In the genomic region with DNA sequence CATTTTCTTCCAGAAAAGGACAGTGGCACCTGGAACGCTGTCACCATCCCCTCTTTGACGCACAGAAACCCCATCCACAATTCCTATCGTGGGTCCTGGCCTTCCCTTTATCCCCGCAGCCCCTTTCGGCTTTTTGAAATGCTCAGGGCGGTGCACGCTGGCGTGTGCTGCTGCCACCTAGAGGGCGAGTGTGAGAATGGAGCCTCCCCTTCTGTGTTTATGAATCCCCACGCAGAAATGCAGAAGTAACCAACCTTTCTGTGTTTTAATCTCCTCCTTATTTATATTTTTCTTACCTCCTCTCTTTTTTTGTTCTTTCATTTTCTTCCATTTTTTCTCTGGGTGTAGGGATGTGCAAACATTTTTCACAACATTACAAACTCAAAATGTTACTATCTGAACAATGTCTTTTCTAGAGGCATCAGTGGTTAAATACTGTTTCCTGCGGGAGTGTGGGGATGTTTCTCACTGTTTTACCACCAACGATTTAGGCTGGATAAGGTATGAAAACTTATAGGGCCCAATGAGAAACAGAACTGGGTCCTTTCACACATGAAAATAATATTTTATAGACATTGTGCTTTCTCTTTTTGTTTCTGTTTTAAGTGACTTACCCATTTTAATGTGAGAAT, we compare ENCODE assay signal across 1 cellular context.
A peak's percentile ranks its signal among the peaks of the same experiment; 100 is the strongest.
TF ChIP-seq lines count a peak whose summit lies in the region.

No MANE protein-coding gene starts in this region.

TF ChIP-seq in K562, 482 proteins besides CTCF, POLR2A, EP300 and RAD21 (continued from another document and continues in another):
- TF ChIP-seq, protein P1, sequence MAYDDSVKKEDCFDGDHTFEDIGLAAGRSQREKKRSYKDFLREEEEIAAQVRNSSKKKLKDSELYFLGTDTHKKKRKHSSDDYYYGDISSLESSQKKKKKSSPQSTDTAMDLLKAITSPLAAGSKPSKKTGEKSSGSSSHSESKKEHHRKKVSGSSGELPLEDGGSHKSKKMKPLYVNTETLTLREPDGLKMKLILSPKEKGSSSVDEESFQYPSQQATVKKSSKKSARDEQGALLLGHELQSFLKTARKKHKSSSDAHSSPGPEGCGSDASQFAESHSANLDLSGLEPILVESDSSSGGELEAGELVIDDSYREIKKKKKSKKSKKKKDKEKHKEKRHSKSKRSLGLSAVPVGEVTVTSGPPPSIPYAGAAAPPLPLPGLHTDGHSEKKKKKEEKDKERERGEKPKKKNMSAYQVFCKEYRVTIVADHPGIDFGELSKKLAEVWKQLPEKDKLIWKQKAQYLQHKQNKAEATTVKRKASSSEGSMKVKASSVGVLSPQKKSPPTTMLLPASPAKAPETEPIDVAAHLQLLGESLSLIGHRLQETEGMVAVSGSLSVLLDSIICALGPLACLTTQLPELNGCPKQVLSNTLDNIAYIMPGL (CRISPR knock-in tag; IDR thresholded peaks at IDR 0.05): no peak
- TF ChIP-seq, protein P2, sequence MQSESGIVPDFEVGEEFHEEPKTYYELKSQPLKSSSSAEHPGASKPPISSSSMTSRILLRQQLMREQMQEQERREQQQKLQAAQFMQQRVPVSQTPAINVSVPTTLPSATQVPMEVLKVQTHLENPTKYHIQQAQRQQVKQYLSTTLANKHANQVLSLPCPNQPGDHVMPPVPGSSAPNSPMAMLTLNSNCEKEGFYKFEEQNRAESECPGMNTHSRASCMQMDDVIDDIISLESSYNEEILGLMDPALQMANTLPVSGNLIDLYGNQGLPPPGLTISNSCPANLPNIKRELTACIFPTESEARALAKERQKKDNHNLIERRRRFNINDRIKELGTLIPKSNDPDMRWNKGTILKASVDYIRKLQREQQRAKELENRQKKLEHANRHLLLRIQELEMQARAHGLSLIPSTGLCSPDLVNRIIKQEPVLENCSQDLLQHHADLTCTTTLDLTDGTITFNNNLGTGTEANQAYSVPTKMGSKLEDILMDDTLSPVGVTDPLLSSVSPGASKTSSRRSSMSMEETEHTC (IDR thresholded peaks at IDR 0.05): no peak
- TF ChIP-seq DACH1 (IDR thresholded peaks at IDR 0.05; ENCODE audit: partially characterized antibody) (no peak), SMARCE1 (IDR thresholded peaks at IDR 0.05) (no peak), ZNF146 (CRISPR knock-in tag; IDR thresholded peaks at IDR 0.05; ENCODE audit: unreplicated experiment) (no peak), MAZ (CRISPR knock-in tag; conservative IDR thresholded peaks at IDR 0.05 in 1 of 2, IDR thresholded peaks at IDR 0.05 in 1 of 2) (peak in 1 of 2 experiments; percentile 39; a peak in 1 of 4 replicates), YBX1 (IDR thresholded peaks at IDR 0.05) (no peak), MYNN (IDR thresholded peaks at IDR 0.05) (no peak), MYNN (CRISPR knock-in tag; IDR thresholded peaks at IDR 0.05) (no peak), ZFPM2 (CRISPR knock-in tag; IDR thresholded peaks at IDR 0.05) (no peak), NCOA6 (IDR thresholded peaks at IDR 0.05) (no peak), TARDBP (IDR thresholded peaks at IDR 0.05) (no peak), FOXJ3 (CRISPR knock-in tag; IDR thresholded peaks at IDR 0.05) (no peak), PCBP2 (IDR thresholded peaks at IDR 0.05; ENCODE audit: low read depth, low read length, poor library complexity, severe bottlenecking) (no peak), YY1 (IDR thresholded peaks at IDR 0.05; ENCODE audit: borderline replicate concordance in 1 of 3, control insufficient read depth in 1 of 3, extremely low read depth in 1 of 3, insufficient read depth in 3 of 3, insufficient read length in 1 of 3, insufficient replicate concordance in 2 of 3, low read depth in 1 of 3, low read length in 2 of 3) (no peak), DNMT1 (IDR thresholded peaks at IDR 0.05) (no peak), MYC (IDR thresholded peaks at IDR 0.05; ENCODE audit: low read depth, low read length) (peak; percentile 36; the same call in 1 of the 2 replicates), MYC (CRISPR knock-in tag; IDR thresholded peaks at IDR 0.05; ENCODE audit: borderline replicate concordance, low read depth) (no peak), KLF16 (IDR thresholded peaks at IDR 0.05) (peak; percentile 34; the same call in 1 of the 2 replicates), SMARCC2 (IDR thresholded peaks at IDR 0.05; ENCODE audit: low read depth) (no peak), SAFB (IDR thresholded peaks at IDR 0.05; ENCODE audit: borderline replicate concordance, low read depth, low read length) (no peak), HEY1 (CRISPR knock-in tag; IDR thresholded peaks at IDR 0.05; ENCODE audit: borderline replicate concordance) (no peak), ZFP1 (CRISPR knock-in tag; IDR thresholded peaks at IDR 0.05) (no peak), ZNF121 (CRISPR knock-in tag; conservative IDR thresholded peaks at IDR 0.05) (no peak), GATA2 (CRISPR knock-in tag; IDR thresholded peaks at IDR 0.05) (no peak), COPS2 (conservative IDR thresholded peaks at IDR 0.05) (no peak), ARHGAP35 (IDR thresholded peaks at IDR 0.05; ENCODE audit: partially characterized antibody) (no peak), ZNF444 (CRISPR knock-in tag; IDR thresholded peaks at IDR 0.05) (no peak), HCFC1 (IDR thresholded peaks at IDR 0.05; ENCODE audit: low read depth, low read length) (no peak), IFI16 (CRISPR knock-in tag; IDR thresholded peaks at IDR 0.05) (no peak), RBFOX2 (IDR thresholded peaks at IDR 0.05; ENCODE audit: low read depth, low read length) (no peak)
- TF ChIP-seq, protein P3, sequence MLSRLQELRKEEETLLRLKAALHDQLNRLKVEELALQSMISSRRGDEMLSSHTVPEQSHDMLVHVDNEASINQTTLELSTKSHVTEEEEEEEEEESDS (CRISPR knock-in tag; IDR thresholded peaks at IDR 0.05): no peak
- TF ChIP-seq, protein P4, sequence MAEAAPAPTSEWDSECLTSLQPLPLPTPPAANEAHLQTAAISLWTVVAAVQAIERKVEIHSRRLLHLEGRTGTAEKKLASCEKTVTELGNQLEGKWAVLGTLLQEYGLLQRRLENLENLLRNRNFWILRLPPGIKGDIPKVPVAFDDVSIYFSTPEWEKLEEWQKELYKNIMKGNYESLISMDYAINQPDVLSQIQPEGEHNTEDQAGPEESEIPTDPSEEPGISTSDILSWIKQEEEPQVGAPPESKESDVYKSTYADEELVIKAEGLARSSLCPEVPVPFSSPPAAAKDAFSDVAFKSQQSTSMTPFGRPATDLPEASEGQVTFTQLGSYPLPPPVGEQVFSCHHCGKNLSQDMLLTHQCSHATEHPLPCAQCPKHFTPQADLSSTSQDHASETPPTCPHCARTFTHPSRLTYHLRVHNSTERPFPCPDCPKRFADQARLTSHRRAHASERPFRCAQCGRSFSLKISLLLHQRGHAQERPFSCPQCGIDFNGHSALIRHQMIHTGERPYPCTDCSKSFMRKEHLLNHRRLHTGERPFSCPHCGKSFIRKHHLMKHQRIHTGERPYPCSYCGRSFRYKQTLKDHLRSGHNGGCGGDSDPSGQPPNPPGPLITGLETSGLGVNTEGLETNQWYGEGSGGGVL (CRISPR knock-in tag; IDR thresholded peaks at IDR 0.05): no peak
- TF ChIP-seq, protein P5, sequence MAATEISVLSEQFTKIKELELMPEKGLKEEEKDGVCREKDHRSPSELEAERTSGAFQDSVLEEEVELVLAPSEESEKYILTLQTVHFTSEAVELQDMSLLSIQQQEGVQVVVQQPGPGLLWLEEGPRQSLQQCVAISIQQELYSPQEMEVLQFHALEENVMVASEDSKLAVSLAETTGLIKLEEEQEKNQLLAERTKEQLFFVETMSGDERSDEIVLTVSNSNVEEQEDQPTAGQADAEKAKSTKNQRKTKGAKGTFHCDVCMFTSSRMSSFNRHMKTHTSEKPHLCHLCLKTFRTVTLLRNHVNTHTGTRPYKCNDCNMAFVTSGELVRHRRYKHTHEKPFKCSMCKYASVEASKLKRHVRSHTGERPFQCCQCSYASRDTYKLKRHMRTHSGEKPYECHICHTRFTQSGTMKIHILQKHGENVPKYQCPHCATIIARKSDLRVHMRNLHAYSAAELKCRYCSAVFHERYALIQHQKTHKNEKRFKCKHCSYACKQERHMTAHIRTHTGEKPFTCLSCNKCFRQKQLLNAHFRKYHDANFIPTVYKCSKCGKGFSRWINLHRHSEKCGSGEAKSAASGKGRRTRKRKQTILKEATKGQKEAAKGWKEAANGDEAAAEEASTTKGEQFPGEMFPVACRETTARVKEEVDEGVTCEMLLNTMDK (IDR thresholded peaks at IDR 0.05; ENCODE audit: borderline replicate concordance, insufficient read depth, low read depth, low read length, poor library complexity, severe bottlenecking): peak; percentile 41
- TF ChIP-seq, protein P6, sequence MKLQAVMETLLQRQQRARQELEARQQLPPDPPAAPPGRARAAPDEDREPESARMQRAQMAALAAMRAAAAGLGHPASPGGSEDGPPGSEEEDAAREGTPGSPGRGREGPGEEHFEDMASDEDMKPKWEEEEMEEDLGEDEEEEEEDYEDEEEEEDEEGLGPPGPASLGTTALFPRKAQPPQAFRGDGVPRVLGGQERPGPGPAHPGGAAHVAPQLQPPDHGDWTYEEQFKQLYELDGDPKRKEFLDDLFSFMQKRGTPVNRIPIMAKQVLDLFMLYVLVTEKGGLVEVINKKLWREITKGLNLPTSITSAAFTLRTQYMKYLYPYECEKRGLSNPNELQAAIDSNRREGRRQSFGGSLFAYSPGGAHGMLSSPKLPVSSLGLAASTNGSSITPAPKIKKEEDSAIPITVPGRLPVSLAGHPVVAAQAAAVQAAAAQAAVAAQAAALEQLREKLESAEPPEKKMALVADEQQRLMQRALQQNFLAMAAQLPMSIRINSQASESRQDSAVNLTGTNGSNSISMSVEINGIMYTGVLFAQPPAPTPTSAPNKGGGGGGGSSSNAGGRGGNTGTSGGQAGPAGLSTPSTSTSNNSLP (IDR thresholded peaks at IDR 0.05; ENCODE audit: borderline replicate concordance, low read depth, low read length): no peak
- TF ChIP-seq, protein P7, sequence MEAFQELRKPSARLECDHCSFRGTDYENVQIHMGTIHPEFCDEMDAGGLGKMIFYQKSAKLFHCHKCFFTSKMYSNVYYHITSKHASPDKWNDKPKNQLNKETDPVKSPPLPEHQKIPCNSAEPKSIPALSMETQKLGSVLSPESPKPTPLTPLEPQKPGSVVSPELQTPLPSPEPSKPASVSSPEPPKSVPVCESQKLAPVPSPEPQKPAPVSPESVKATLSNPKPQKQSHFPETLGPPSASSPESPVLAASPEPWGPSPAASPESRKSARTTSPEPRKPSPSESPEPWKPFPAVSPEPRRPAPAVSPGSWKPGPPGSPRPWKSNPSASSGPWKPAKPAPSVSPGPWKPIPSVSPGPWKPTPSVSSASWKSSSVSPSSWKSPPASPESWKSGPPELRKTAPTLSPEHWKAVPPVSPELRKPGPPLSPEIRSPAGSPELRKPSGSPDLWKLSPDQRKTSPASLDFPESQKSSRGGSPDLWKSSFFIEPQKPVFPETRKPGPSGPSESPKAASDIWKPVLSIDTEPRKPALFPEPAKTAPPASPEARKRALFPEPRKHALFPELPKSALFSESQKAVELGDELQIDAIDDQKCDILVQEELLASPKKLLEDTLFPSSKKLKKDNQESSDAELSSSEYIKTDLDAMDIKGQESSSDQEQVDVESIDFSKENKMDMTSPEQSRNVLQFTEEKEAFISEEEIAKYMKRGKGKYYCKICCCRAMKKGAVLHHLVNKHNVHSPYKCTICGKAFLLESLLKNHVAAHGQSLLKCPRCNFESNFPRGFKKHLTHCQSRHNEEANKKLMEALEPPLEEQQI (IDR thresholded peaks at IDR 0.05): no peak
- TF ChIP-seq, protein P8, sequence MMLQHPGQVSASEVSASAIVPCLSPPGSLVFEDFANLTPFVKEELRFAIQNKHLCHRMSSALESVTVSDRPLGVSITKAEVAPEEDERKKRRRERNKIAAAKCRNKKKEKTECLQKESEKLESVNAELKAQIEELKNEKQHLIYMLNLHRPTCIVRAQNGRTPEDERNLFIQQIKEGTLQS (IDR thresholded peaks at IDR 0.05): no peak
- TF ChIP-seq, protein P8 (CRISPR knock-in tag; conservative IDR thresholded peaks at IDR 0.05): no peak
- TF ChIP-seq, protein P9, sequence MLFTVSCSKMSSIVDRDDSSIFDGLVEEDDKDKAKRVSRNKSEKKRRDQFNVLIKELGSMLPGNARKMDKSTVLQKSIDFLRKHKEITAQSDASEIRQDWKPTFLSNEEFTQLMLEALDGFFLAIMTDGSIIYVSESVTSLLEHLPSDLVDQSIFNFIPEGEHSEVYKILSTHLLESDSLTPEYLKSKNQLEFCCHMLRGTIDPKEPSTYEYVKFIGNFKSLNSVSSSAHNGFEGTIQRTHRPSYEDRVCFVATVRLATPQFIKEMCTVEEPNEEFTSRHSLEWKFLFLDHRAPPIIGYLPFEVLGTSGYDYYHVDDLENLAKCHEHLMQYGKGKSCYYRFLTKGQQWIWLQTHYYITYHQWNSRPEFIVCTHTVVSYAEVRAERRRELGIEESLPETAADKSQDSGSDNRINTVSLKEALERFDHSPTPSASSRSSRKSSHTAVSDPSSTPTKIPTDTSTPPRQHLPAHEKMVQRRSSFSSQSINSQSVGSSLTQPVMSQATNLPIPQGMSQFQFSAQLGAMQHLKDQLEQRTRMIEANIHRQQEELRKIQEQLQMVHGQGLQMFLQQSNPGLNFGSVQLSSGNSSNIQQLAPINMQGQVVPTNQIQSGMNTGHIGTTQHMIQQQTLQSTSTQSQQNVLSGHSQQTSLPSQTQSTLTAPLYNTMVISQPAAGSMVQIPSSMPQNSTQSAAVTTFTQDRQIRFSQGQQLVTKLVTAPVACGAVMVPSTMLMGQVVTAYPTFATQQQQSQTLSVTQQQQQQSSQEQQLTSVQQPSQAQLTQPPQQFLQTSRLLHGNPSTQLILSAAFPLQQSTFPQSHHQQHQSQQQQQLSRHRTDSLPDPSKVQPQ (CRISPR knock-in tag; IDR thresholded peaks at IDR 0.05; ENCODE audit: borderline replicate concordance): no peak
- TF ChIP-seq, protein P10, sequence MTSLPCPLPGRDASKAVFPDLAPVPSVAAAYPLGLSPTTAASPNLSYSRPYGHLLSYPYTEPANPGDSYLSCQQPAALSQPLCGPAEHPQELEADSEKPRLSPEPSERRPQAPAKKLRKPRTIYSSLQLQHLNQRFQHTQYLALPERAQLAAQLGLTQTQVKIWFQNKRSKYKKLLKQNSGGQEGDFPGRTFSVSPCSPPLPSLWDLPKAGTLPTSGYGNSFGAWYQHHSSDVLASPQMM (CRISPR knock-in tag; IDR thresholded peaks at IDR 0.05): no peak
- TF ChIP-seq, protein P11, sequence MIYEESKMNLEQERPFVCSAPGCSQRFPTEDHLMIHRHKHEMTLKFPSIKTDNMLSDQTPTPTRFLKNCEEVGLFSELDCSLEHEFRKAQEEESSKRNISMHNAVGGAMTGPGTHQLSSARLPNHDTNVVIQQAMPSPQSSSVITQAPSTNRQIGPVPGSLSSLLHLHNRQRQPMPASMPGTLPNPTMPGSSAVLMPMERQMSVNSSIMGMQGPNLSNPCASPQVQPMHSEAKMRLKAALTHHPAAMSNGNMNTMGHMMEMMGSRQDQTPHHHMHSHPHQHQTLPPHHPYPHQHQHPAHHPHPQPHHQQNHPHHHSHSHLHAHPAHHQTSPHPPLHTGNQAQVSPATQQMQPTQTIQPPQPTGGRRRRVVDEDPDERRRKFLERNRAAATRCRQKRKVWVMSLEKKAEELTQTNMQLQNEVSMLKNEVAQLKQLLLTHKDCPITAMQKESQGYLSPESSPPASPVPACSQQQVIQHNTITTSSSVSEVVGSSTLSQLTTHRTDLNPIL (CRISPR knock-in tag; IDR thresholded peaks at IDR 0.05): no peak
